ENCODE assay signal across 29 cellular contexts in genomic region chr11:78883506-78883905, GRCh38.
"Had no signal": no experiment of that assay in that cellular context is flagged by ENCODE, and none has a peak within 500 bp of the region (broad histone marks: within the 10 kb centered on the region; RNA-seq: fewer than 3 reads in every experiment).

No MANE protein-coding gene starts in this region.

- H3K36me3 ChIP-seq: adrenal gland, brain microvascular endothelial cell, esophagus muscularis mucosa, gastrocnemius medialis, heart left ventricle, WERI-Rb-1 had no signal

- ATAC-seq: activated CD4-positive, CD25-positive, alpha-beta regulatory T cell treated with anti-CD3 and anti-CD28 coated beads, Interleukin-2, amount 50 U/mL, for 24 hours; activated CD8-positive, alpha-beta T cell treated with anti-CD3 and anti-CD28 coated beads for 36 hours; activated naive CD8-positive, alpha-beta T cell treated with anti-CD3 and anti-CD28 coated beads, Interleukin-2, amount 50 U/mL, for 24 hours; activated T-cell treated with anti-CD3 and anti-CD28 coated beads, Interleukin-2, amount 50 U/mL, for 4 hours; activated T-helper 17 cell treated with anti-CD3 and anti-CD28 coated beads, Interleukin-2, amount 50 U/mL, for 72 hours; effector memory CD8-positive, alpha-beta T cell; foreskin keratinocyte; gastrocnemius medialis; heart left ventricle had no signal

- H3K27me3 ChIP-seq: adrenal gland, ascending aorta, brain microvascular endothelial cell, esophagus muscularis mucosa, foreskin keratinocyte, gastrocnemius medialis, heart left ventricle had no signal

- DNase-seq: activated B cell treated with CpG ODN at 0.5 μM for 24 hours; activated CD4-positive, alpha-beta T cell treated with anti-CD3 and anti-CD28 coated beads for 48 hours; activated CD4-positive, alpha-beta T cell treated with anti-CD3 and anti-CD28 coated beads, Interleukin-2, amount 50 U/mL, for 1 hour; activated CD4-positive, alpha-beta T cell treated with anti-CD3 and anti-CD28 coated beads, Interleukin-2, amount 50 U/mL, for 48 hours; activated CD8-positive, alpha-beta memory T cell treated with anti-CD3 and anti-CD28 coated beads for 24 hours; activated CD8-positive, alpha-beta T cell treated with anti-CD3 and anti-CD28 coated beads for 36 hours; activated effector memory CD4-positive, alpha-beta T cell treated with Interleukin-2 at 50 U/mL for 16 hours; activated gamma-delta T cell treated with Interleukin-2 at 50 U/mL for 16 hours; activated naive CD4-positive, alpha-beta T cell treated with anti-CD3 and anti-CD28 coated beads for 36 hours; activated naive CD8-positive, alpha-beta T cell treated with anti-CD3 and anti-CD28 coated beads for 36 hours; activated naive CD8-positive, alpha-beta T cell treated with anti-CD3 and anti-CD28 coated beads, Interleukin-2, amount 50 U/mL, for 24 hours; activated T-cell treated with anti-CD3 and anti-CD28 coated beads, Interleukin-2, amount 50 U/mL, for 4 hours; adrenal gland; brain microvascular endothelial cell; cortex of kidney; dermis blood vessel endothelial cell; effector CD4-positive, alpha-beta T cell; effector memory CD8-positive, alpha-beta T cell; erythroblast; foreskin keratinocyte; gastrocnemius medialis; glutamatergic neuron; heart left ventricle; T-helper 2 cell; WERI-Rb-1 had no signal

- H3K27ac ChIP-seq: adrenal gland, ascending aorta, brain microvascular endothelial cell, esophagus muscularis mucosa, foreskin keratinocyte, gastrocnemius medialis, heart left ventricle, WERI-Rb-1 had no signal

- H3K4me1 ChIP-seq: adrenal gland, ascending aorta, foreskin keratinocyte, gastrocnemius medialis had no signal

- H3K9me3 ChIP-seq: adrenal gland, ascending aorta, esophagus muscularis mucosa, gastrocnemius medialis had no signal

- H3K4me3 ChIP-seq: adrenal gland, ascending aorta, esophagus muscularis mucosa, gastrocnemius medialis, heart left ventricle had no signal
